In genomic region chr1:98794196-98794886, GRCh38 we compare ENCODE assay signal across 7 cellular contexts.
DNase-seq lines count a peak whose midpoint lies in the region; ATAC-seq and TF ChIP-seq lines count a peak whose summit lies in the region.

No MANE protein-coding gene starts in this region.

- ATAC-seq in GM21737 (IDR thresholded peaks at IDR 0.05; ENCODE audit: unreplicated experiment) = peak; percentile 89
- ATAC-seq in IMR-90 (ENCODE audit: low read depth) = peak; percentile 95
- ATAC-seq in heart left ventricle = peak in 3 of 4 donors; percentile 73 to 86 (median 78)
- peak; percentile 79 for ATAC-seq in sciatic nerve

- H2AK9ac ChIP-seq in IMR-90 (replicated peaks; ENCODE audit: low read depth, low read length, poor library complexity) = no peak overlapping the region

- H3K27ac Mint-ChIP-seq in activated naive CD4-positive, alpha-beta T cell treated with anti-CD3 and anti-CD28 coated beads for 36 hours = no peak overlapping the region

- dilution Hi-C loops in IMR-90 (cut with HindIII; ENCODE audit: low sequenced_read_pairs, unreplicated experiment) = no loop called here

- H3K4me3 ChIP-seq in GM12865 (ENCODE audit: low read depth, low read length) (no peak overlapping the region), IMR-90 (ENCODE audit: insufficient read depth, low read depth, low read length) (no peak overlapping the region), heart left ventricle (no peak overlapping the region)

- POLR2A ChIA-PET in IMR-90 (lab: Charles Lee; ENCODE audit: unreplicated experiment) = no interaction called here
- POLR2A ChIA-PET in RWPE1 (lab: Yijun Ruan, JAX; ENCODE audit: low non-redundant PET) = no interaction called here

- WGBS in IMR-90 (ENCODE audit: extremely low coverage in 2 of 2, insufficient read length in 1 of 2), 2 experiments = no CpG with 5 or more reads among the region's 3 CpGs
- 23 to 31% (median 27%) methylated on average over 3 of the region's 3 CpGs for WGBS in heart left ventricle, 4 donors

- H3K27me3 Mint-ChIP-seq in activated naive CD4-positive, alpha-beta T cell treated with anti-CD3 and anti-CD28 coated beads for 36 hours (ENCODE audit: low read depth) = no peaks in the 10 kb centered on the region

- no peak overlapping the region for H3K9ac ChIP-seq in IMR-90 (ENCODE audit: low read depth, low read length)

- H3K56ac ChIP-seq in IMR-90 (ENCODE audit: extremely low read depth, insufficient read depth, low read length) = no peak overlapping the region

- in situ Hi-C loops in IMR-90 (cut with MboI; ENCODE audit: low sequenced_read_pairs) = loop anchor here (10.0 kb wide), 2 partner anchors 690 to 910 kb away; no protein-coding TSS in a partner anchor

- H4K8ac ChIP-seq in IMR-90 (ENCODE audit: low read depth in 2 of 2, low read length in 2 of 2) = no peak overlapping the region

- H3K18ac ChIP-seq in IMR-90 (ENCODE audit: low read depth, low read length) = no peak overlapping the region

- H2BK5ac ChIP-seq in IMR-90 (ENCODE audit: low read depth, low read length, poor library complexity, severe bottlenecking) = no peak overlapping the region

- H3K79me1 ChIP-seq in IMR-90 (ENCODE audit: low read depth in 1 of 2, low read length in 2 of 2) = no peaks in the 10 kb centered on the region

- peaks cover under 1% of the 10 kb centered on the region for H3K9me3 Mint-ChIP-seq in activated naive CD4-positive, alpha-beta T cell treated with anti-CD3 and anti-CD28 coated beads for 36 hours

- no peak overlapping the region for H2AK5ac ChIP-seq in IMR-90 (ENCODE audit: low read depth, low read length)

- H3K9me3 ChIP-seq in IMR-90 (ENCODE audit: control insufficient read depth, insufficient read depth, low read length) = no peaks in the 10 kb centered on the region
- no peaks in the 10 kb centered on the region for H3K9me3 ChIP-seq in heart left ventricle

- intact Hi-C loops in IMR-90 (cut with micrococcal nuclease) (loop anchor here (1.0 to 10.0 kb wide), 5 partner anchors 210 to 942 kb away; partner anchors contain the start of gene PLPPR5), heart left ventricle (cut with DNase I) (loop anchor here in 6 of 10 donors (10.0 kb wide), 3 partner anchors 910 to 940 kb away; no protein-coding TSS in a partner anchor), sciatic nerve (cut with DNase I) (no loop called here)
- intact Hi-C loops in activated naive CD4-positive, alpha-beta T cell treated with anti-CD3 and anti-CD28 coated beads for 36 hours (cut with micrococcal nuclease) = loop anchor here (1.0 to 5.0 kb wide), 9 partner anchors 77 to 913 kb away; no protein-coding TSS in a partner anchor

- no peaks in the 10 kb centered on the region for H4K20me1 ChIP-seq in IMR-90 (ENCODE audit: insufficient read depth, low read length)

- H3K27me3 ChIP-seq in IMR-90 (ENCODE audit: control insufficient read depth, insufficient read depth, low read length) (peaks cover 5% of the 10 kb centered on the region), heart left ventricle (no peaks in the 10 kb centered on the region)

- peak; percentile 85 for TF ChIP-seq RAD21 in IMR-90 (IDR thresholded peaks at IDR 0.05; ENCODE audit: low read length)

- H3K4me1 ChIP-seq in IMR-90 (ENCODE audit: control insufficient read depth, insufficient read depth, low read length) (no peaks in the 10 kb centered on the region), heart left ventricle (no peaks in the 10 kb centered on the region)

- H3K4me3 Mint-ChIP-seq in activated naive CD4-positive, alpha-beta T cell treated with anti-CD3 and anti-CD28 coated beads for 36 hours = no peak overlapping the region

- TF ChIP-seq POLR2A in IMR-90 (IDR thresholded peaks at IDR 0.05; ENCODE audit: low read depth, low read length) (no peak), heart left ventricle (IDR thresholded peaks at IDR 0.05) (no peak)

- BruUV-seq in IMR-90 (replicated peaks; lab: Mats Ljungman, UMichigan) = no TSS peak

- peak; percentile 64 for DNase-seq in GM12865 (ENCODE audit: low read depth)
- peak; percentile 72 for DNase-seq in IMR-90
- peak; percentile 60 for DNase-seq in RWPE1 (ENCODE audit: low spot score)
- peak; percentile 74 for DNase-seq in activated naive CD4-positive, alpha-beta T cell treated with anti-CD3 and anti-CD28 coated beads for 36 hours
- peak in 3 of 5 donors; percentile 12 to 24 (median 23) for DNase-seq in heart left ventricle
- DNase-seq in sciatic nerve (ENCODE audit: low spot score) = no peak

- TF ChIP-seq CTCF in GM12865 (IDR thresholded peaks at IDR 0.05; ENCODE audit: insufficient read depth, low read depth, low read length, missing control alignments) (peak; percentile 75), IMR-90 (conservative IDR thresholded peaks at IDR 0.05; ENCODE audit: low read depth, low read length) (peak; percentile 81), RWPE1 (conservative IDR thresholded peaks at IDR 0.05; ENCODE audit: low read depth) (peak; percentile 55), heart left ventricle (IDR thresholded peaks at IDR 0.05) (peak; percentile 43 to 80 (median 63))

- CTCF ChIA-PET in IMR-90 (lab: Yijun Ruan, JAX) = interaction anchor here (0.6 to 2.7 kb wide), 8 partner anchors 9 to 891 kb away, joined by 3 to 10 read pairs (median 4); no protein-coding TSS in a partner anchor
- CTCF ChIA-PET in RWPE1 (lab: Yijun Ruan, JAX) = interaction anchor here (0.5 to 1.2 kb wide), 3 partner anchors 35 to 652 kb away, joined by 3 to 8 read pairs (median 3); partner anchors contain the start of gene PLPPR5
- CTCF ChIA-PET in activated naive CD4-positive, alpha-beta T cell treated with anti-CD3 and anti-CD28 coated beads for 36 hours (lab: Charles Lee) = interaction anchor here (0.6 to 2.1 kb wide), 19 partner anchors 9 to 687 kb away, joined by 3 to 13 read pairs (median 5); no protein-coding TSS in a partner anchor

- H2AFZ ChIP-seq in IMR-90 (replicated peaks; ENCODE audit: low read length, poor library complexity) = no peak overlapping the region

- H3K36me3 ChIP-seq in IMR-90 (ENCODE audit: control insufficient read depth, insufficient read depth, low read length) (no peaks in the 10 kb centered on the region), heart left ventricle (no peaks in the 10 kb centered on the region)

- no peak overlapping the region for H4K91ac ChIP-seq in IMR-90 (ENCODE audit: insufficient read depth, low read depth, low read length)

- H3K4me1 Mint-ChIP-seq in activated naive CD4-positive, alpha-beta T cell treated with anti-CD3 and anti-CD28 coated beads for 36 hours (ENCODE audit: low read depth) = peaks cover 22% of the 10 kb centered on the region

- H3K14ac ChIP-seq in IMR-90 (replicated peaks; ENCODE audit: low read depth, low read length) = no peak overlapping the region

- no peak overlapping the region for H4K5ac ChIP-seq in IMR-90 (ENCODE audit: low read depth, low read length)

- H3K9me1 ChIP-seq in IMR-90 (ENCODE audit: insufficient read depth, low read length) = no peaks in the 10 kb centered on the region

- H3K36me3 Mint-ChIP-seq in activated naive CD4-positive, alpha-beta T cell treated with anti-CD3 and anti-CD28 coated beads for 36 hours (ENCODE audit: low read depth) = no peaks in the 10 kb centered on the region

- H3K4ac ChIP-seq in IMR-90 (ENCODE audit: low read depth, low read length) = no peak overlapping the region

- H2BK15ac ChIP-seq in IMR-90 (ENCODE audit: low read depth, low read length) = no peak overlapping the region

- no peak overlapping the region for H2BK20ac ChIP-seq in IMR-90 (ENCODE audit: low read depth, low read length)

- no peak overlapping the region for H3K4me2 ChIP-seq in IMR-90 (ENCODE audit: low read depth, low read length)

- H3K23ac ChIP-seq in IMR-90 (ENCODE audit: low read depth, low read length) = no peak overlapping the region

- H2BK120ac ChIP-seq in IMR-90 (ENCODE audit: low read depth, low read length) = no peak overlapping the region

- H3K27ac ChIP-seq in IMR-90 (ENCODE audit: insufficient read depth, low read length) = no peak overlapping the region
- H3K27ac ChIP-seq in RWPE1 = no peak overlapping the region
- H3K27ac ChIP-seq in heart left ventricle = no peak overlapping the region

TF ChIP-seq in IMR-90, 13 proteins besides CTCF, POLR2A, EP300 and RAD21:
- TF ChIP-seq BHLHE40 (IDR thresholded peaks at IDR 0.05; ENCODE audit: low read depth, low read length) (no peak), SMC3 (IDR thresholded peaks at IDR 0.05; ENCODE audit: low read depth, low read length) (peak; percentile 75), RFX5 (IDR thresholded peaks at IDR 0.05; ENCODE audit: low read depth, low read length) (no peak)
